In the genomic region with DNA sequence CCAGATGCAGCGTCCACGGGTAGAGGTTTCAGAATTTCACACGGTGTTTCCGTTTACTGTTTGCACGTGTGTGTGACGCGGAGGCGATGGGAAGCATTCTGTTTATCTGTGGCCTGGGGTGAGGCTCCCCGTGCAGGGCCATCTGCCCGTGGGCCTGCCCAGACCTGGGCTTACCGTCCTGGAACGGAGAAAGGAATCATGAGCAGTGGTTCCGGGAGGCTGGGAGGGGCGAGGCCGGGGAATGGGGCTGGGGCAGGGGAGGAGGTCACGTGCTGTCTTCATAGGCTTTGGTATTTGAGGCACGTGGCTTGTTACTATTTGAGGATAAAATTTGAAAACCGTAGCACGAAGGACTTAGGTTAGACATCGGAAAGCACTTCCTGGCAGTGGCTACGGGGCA, we compare ENCODE assay signal across 23 cellular contexts.
"Had no signal": no experiment of that assay in that cellular context is flagged by ENCODE, and none has a peak within 500 bp of the region (broad histone marks: within the 10 kb centered on the region; RNA-seq: fewer than 3 reads in every experiment).

No MANE protein-coding gene starts in this region.

- H3K9me3 Mint-ChIP-seq: dendritic cell treated with granulocyte-macrophage colony-stimulating factor and Interleukin-4, amounts not matched to agents 40 ng/mL and 50 ng/mL, for 4 days; effector memory CD8-positive, alpha-beta T cell; memory B cell; natural killer cell treated with Interleukin-12 subunit alpha and Interleukin-12 subunit beta and Interleukin-15 and Interleukin-18, amount 100 ng/mL, for 72 hours; stimulated activated naive B cell treated with anti-CD40 and anti-IgM and Interleukin-4, amounts not matched to agents 10 μg/mL and 1 μg/mL and 100 μg/mL, for 72 hours; stimulated activated naive CD8-positive, alpha-beta T cell treated with anti-CD3 and anti-CD28 coated beads, Interleukin-15, amount 100 ng/mL, for 72 hours had no signal

- H3K27ac Mint-ChIP-seq: dendritic cell treated with granulocyte-macrophage colony-stimulating factor and Interleukin-4, amounts not matched to agents 40 ng/mL and 50 ng/mL, for 4 days; effector memory CD8-positive, alpha-beta T cell; natural killer cell treated with Interleukin-12 subunit alpha and Interleukin-12 subunit beta and Interleukin-15 and Interleukin-18, amount 100 ng/mL, for 72 hours; progenitor cell of endocrine pancreas; stimulated activated naive B cell treated with anti-CD40 and anti-IgM and Interleukin-4, amounts not matched to agents 10 μg/mL and 1 μg/mL and 100 μg/mL, for 72 hours; stimulated activated naive CD8-positive, alpha-beta T cell treated with anti-CD3 and anti-CD28 coated beads, Interleukin-15, amount 100 ng/mL, for 72 hours had no signal

- DNase-seq: effector memory CD8-positive, alpha-beta T cell; gastrocnemius medialis; heart right ventricle; islet precursor cell; left lung; lower lobe of right lung; midbrain; nucleus accumbens; ovary; right cardiac atrium; stimulated activated CD4-positive, alpha-beta T cell treated with anti-CD3 and anti-CD28 coated beads, Interleukin-2, amount 100 ng/mL, for 24 hours; stimulated activated CD4-positive, alpha-beta T cell treated with anti-CD3 and anti-CD28 coated beads, Interleukin-4, amount 100 ng/mL, for 4 hours; stimulated activated naive B cell treated with anti-CD40 and anti-IgM and Interleukin-4, amounts not matched to agents 10 μg/mL and 1 μg/mL and 100 μg/mL, for 72 hours; stimulated activated naive CD8-positive, alpha-beta T cell treated with anti-CD3 and anti-CD28 coated beads, Interleukin-15, amount 100 ng/mL, for 72 hours; transverse colon had no signal

- H3K27me3 Mint-ChIP-seq: effector memory CD8-positive, alpha-beta T cell; memory B cell; stimulated activated naive B cell treated with anti-CD40 and anti-IgM and Interleukin-4, amounts not matched to agents 10 μg/mL and 1 μg/mL and 100 μg/mL, for 72 hours; stimulated activated naive CD8-positive, alpha-beta T cell treated with anti-CD3 and anti-CD28 coated beads, Interleukin-15, amount 100 ng/mL, for 72 hours had no signal

- H3K36me3 ChIP-seq: esophagus muscularis mucosa, gastrocnemius medialis, heart right ventricle, left lung, lower lobe of right lung, neural progenitor cell, ovary, thoracic aorta, transverse colon had no signal

- H3K9ac ChIP-seq: neural progenitor cell had no signal

- H3K4me2 ChIP-seq: neural progenitor cell had no signal

- H3K4me1 ChIP-seq: gastrocnemius medialis, neural progenitor cell had no signal

- H3K27me3 ChIP-seq: ovary, transverse colon had no signal

- H2AFZ ChIP-seq: neural progenitor cell had no signal

- H3K27ac ChIP-seq: epithelial cell of prostate, esophagus muscularis mucosa, gastrocnemius medialis, heart right ventricle, left lung, lower lobe of right lung, neural progenitor cell, ovary, thoracic aorta, transverse colon had no signal

- H3K9me3 ChIP-seq: esophagus muscularis mucosa, gastrocnemius medialis, heart right ventricle, left lung, lower lobe of right lung, ovary, thoracic aorta, transverse colon had no signal

- H3K4me1 Mint-ChIP-seq: neural progenitor cell; stimulated activated naive CD8-positive, alpha-beta T cell treated with anti-CD3 and anti-CD28 coated beads, Interleukin-15, amount 100 ng/mL, for 72 hours had no signal

- H3K36me3 Mint-ChIP-seq: natural killer cell treated with Interleukin-12 subunit alpha and Interleukin-12 subunit beta and Interleukin-15 and Interleukin-18, amount 100 ng/mL, for 72 hours; neural progenitor cell had no signal

- ATAC-seq: effector memory CD8-positive, alpha-beta T cell; gastrocnemius medialis; heart right ventricle; left lung; lower lobe of right lung; natural killer cell treated with Interleukin-12 subunit alpha and Interleukin-12 subunit beta and Interleukin-15 and Interleukin-18, amount 100 ng/mL, for 72 hours; right cardiac atrium; stimulated activated naive B cell treated with anti-CD40 and anti-IgM and Interleukin-4, amounts not matched to agents 10 μg/mL and 1 μg/mL and 100 μg/mL, for 72 hours; stimulated activated naive CD8-positive, alpha-beta T cell treated with anti-CD3 and anti-CD28 coated beads, Interleukin-15, amount 100 ng/mL, for 72 hours had no signal

- H3K4me3 ChIP-seq: esophagus muscularis mucosa, gastrocnemius medialis, heart right ventricle, left lung, lower lobe of right lung, neural progenitor cell, ovary, thoracic aorta, transverse colon had no signal

- H3K4me3 Mint-ChIP-seq: dendritic cell treated with granulocyte-macrophage colony-stimulating factor and Interleukin-4, amounts not matched to agents 40 ng/mL and 50 ng/mL, for 4 days; effector memory CD8-positive, alpha-beta T cell; memory B cell; natural killer cell treated with Interleukin-12 subunit alpha and Interleukin-12 subunit beta and Interleukin-15 and Interleukin-18, amount 100 ng/mL, for 72 hours; neural progenitor cell; stimulated activated naive B cell treated with anti-CD40 and anti-IgM and Interleukin-4, amounts not matched to agents 10 μg/mL and 1 μg/mL and 100 μg/mL, for 72 hours; stimulated activated naive CD8-positive, alpha-beta T cell treated with anti-CD3 and anti-CD28 coated beads, Interleukin-15, amount 100 ng/mL, for 72 hours had no signal
